ENCODE assay signal across 28 cellular contexts in the genomic region with DNA sequence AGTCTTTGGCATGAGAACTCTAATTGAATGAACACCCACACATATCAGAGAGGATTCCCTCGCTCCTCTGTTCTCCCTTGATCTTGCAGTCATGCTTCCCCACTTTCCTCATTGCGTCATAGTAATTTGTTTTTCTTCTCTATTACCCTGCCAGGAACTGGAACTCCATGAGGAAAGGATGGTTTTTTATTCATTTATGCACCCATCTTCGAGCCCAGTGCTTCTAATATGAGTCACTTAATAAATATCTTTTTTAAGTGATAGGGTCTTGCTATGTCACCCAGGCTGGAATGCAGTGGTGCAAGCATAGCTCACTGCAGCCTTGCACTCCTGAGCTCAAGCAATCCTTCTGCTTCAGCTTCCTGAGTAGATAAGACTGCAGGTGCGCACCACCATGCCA.
A peak's percentile ranks its signal among the peaks of the same experiment; 100 is the strongest.
DNase-seq lines count a peak whose midpoint lies in the region; ATAC-seq and TF ChIP-seq lines count a peak whose summit lies in the region.
"Had no signal": no experiment of that assay in that cellular context is flagged by ENCODE, and none has a peak within 500 bp of the region (broad histone marks: within the 10 kb centered on the region; RNA-seq: fewer than 3 reads in every experiment).

No MANE protein-coding gene starts in this region.

- H3K4me3 ChIP-seq in choroid plexus epithelial cell (ENCODE audit: low read depth, low read length): no peak overlapping the region
- H3K4me3 ChIP-seq: BLaER1, SJCRH30, smooth muscle cell, stomach, thyroid gland had no signal

- H3K27me3 Mint-ChIP-seq in activated CD4-positive, alpha-beta memory T cell treated with anti-CD3 and anti-CD28 coated beads, Interleukin-2, amount 10 ng/mL, durations not matched to agents 7 days and 5 days: peaks cover 16% of the 10 kb centered on the region

- CTCF ChIA-PET in activated CD4-positive, alpha-beta memory T cell treated with anti-CD3 and anti-CD28 coated beads, Interleukin-2, amount 10 ng/mL, durations not matched to agents 7 days and 5 days (lab: Charles Lee): interaction anchor here (3.0 kb wide), 1 partner anchor 207 kb away, joined by 10 read pairs; no protein-coding TSS in a partner anchor

- H3K4me1 Mint-ChIP-seq in activated CD4-positive, alpha-beta memory T cell treated with anti-CD3 and anti-CD28 coated beads, Interleukin-2, amount 10 ng/mL, durations not matched to agents 7 days and 5 days: no peaks in the 10 kb centered on the region
- H3K4me1 Mint-ChIP-seq: activated naive CD4-positive, alpha-beta T cell treated with anti-CD3 and anti-CD28 coated beads, Interleukin-2, amount 10 ng/mL, durations not matched to agents 7 days and 5 days; mesothelial cell of epicardium; natural killer cell; WTC11 had no signal

- ATAC-seq in omental fat pad (ENCODE audit: low FRiP score): peak; percentile 80
- ATAC-seq in HG03520 (IDR thresholded peaks at IDR 0.05; ENCODE audit: unreplicated experiment): no peak
- ATAC-seq: esophagus mucosa, HCT116, left ventricle myocardium superior, natural killer cell, Panc1, WTC11 had no signal

- no peaks in the 10 kb centered on the region for H3K36me3 Mint-ChIP-seq in activated CD4-positive, alpha-beta memory T cell treated with anti-CD3 and anti-CD28 coated beads, Interleukin-2, amount 10 ng/mL, durations not matched to agents 7 days and 5 days (ENCODE audit: low read depth)
- H3K36me3 Mint-ChIP-seq: activated naive CD4-positive, alpha-beta T cell treated with anti-CD3 and anti-CD28 coated beads, Interleukin-2, amount 10 ng/mL, durations not matched to agents 7 days and 5 days; mesothelial cell of epicardium; WTC11 had no signal

- in situ Hi-C loops in Caki2 (cut with HindIII; ENCODE audit: low pct_unique_long_range_greater_than_20kb, low sequenced_read_pairs): no loop called here

- POLR2A ChIA-PET in activated CD4-positive, alpha-beta memory T cell treated with anti-CD3 and anti-CD28 coated beads, Interleukin-2, amount 10 ng/mL, durations not matched to agents 7 days and 5 days (lab: Charles Lee): no interaction called here

- H3K27ac Mint-ChIP-seq in activated CD4-positive, alpha-beta memory T cell treated with anti-CD3 and anti-CD28 coated beads, Interleukin-2, amount 10 ng/mL, durations not matched to agents 7 days and 5 days: no peak overlapping the region
- H3K27ac Mint-ChIP-seq: activated naive CD4-positive, alpha-beta T cell treated with anti-CD3 and anti-CD28 coated beads, Interleukin-2, amount 10 ng/mL, durations not matched to agents 7 days and 5 days; mesothelial cell of epicardium; natural killer cell; WTC11 had no signal

- DNase-seq in Caki2 (ENCODE audit: low read depth) (peak; percentile 35), NCI-H226 (peak; percentile 75), choroid plexus epithelial cell (ENCODE audit: low read depth) (peak; percentile 20), omental fat pad (ENCODE audit: low spot score) (no peak), medulla oblongata (ENCODE audit: extremely low spot score) (no peak)
- DNase-seq in activated CD4-positive, alpha-beta memory T cell treated with anti-CD3 and anti-CD28 coated beads, Interleukin-2, amount 10 ng/mL, durations not matched to agents 7 days and 5 days: no peak
- DNase-seq: activated naive CD4-positive, alpha-beta T cell treated with anti-CD3 and anti-CD28 coated beads, Interleukin-2, amount 10 ng/mL, durations not matched to agents 7 days and 5 days; caudate nucleus; COR-L47; DMS79; left ventricle myocardium superior; natural killer cell; NCI-H187; NCI-H2171 treated with DMSO at 0.1 percent for 48 hours; NCI-H524 treated with DMSO at 0.1 percent for 48 hours; retina; stimulated activated CD4-positive, alpha-beta T cell treated with anti-CD3 and anti-CD28 coated beads, Interleukin-1b, Interleukin-23, amount 100 ng/mL, for 48 hours; stomach; thyroid gland had no signal

- TF ChIP-seq CTCF in choroid plexus epithelial cell (conservative IDR thresholded peaks at IDR 0.05; ENCODE audit: low read depth, low read length) (no peak), omental fat pad (IDR thresholded peaks at IDR 0.05) (no peak)

- no peak overlapping the region for H3K4me3 Mint-ChIP-seq in activated CD4-positive, alpha-beta memory T cell treated with anti-CD3 and anti-CD28 coated beads, Interleukin-2, amount 10 ng/mL, durations not matched to agents 7 days and 5 days
- H3K4me3 Mint-ChIP-seq: activated naive CD4-positive, alpha-beta T cell treated with anti-CD3 and anti-CD28 coated beads, Interleukin-2, amount 10 ng/mL, durations not matched to agents 7 days and 5 days; mesothelial cell of epicardium; natural killer cell; WTC11 had no signal

- H3K9me3 Mint-ChIP-seq in activated CD4-positive, alpha-beta memory T cell treated with anti-CD3 and anti-CD28 coated beads, Interleukin-2, amount 10 ng/mL, durations not matched to agents 7 days and 5 days: no peaks in the 10 kb centered on the region
- H3K9me3 Mint-ChIP-seq: activated naive CD4-positive, alpha-beta T cell treated with anti-CD3 and anti-CD28 coated beads, Interleukin-2, amount 10 ng/mL, durations not matched to agents 7 days and 5 days; mesothelial cell of epicardium; WTC11 had no signal

Comparison
In these comparisons a context has a peak if more than half of its experiments do, and no peak if none do; other contexts are left out.
1. DNase-seq: peak in Caki2 (single experiment), NCI-H226 (single experiment) and choroid plexus epithelial cell (single experiment); none in omental fat pad (single experiment), activated CD4-positive, alpha-beta memory T cell treated with anti-CD3 and anti-CD28 coated beads, Interleukin-2, amount 10 ng/mL, durations not matched to agents 7 days and 5 days (single experiment) and medulla oblongata (single experiment).